ENCODE assay signal across 34 cellular contexts in the genomic region with DNA sequence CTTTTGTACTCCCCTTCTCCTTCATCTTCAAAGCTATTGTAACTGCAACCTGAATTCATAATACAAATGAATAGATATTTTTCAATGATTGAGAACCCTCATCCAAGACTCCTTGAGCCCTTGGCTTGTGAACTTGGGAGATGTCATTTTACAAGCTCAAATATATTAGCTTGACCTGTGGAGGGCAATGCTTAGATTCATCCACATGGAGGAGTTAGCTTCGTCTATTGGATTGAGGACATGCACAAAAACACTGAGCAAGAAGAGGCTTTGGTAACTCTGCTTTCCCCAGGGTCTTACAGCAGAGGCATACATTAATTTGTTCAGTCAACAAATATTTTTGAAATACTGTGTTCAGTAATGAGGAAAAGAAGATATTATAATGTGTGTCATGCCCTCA.
"Had no signal": no experiment of that assay in that cellular context is flagged by ENCODE, and none has a peak within 500 bp of the region (broad histone marks: within the 10 kb centered on the region; RNA-seq: fewer than 3 reads in every experiment).

No MANE protein-coding gene starts in this region.

- H3K27ac Mint-ChIP-seq: activated CD4-positive, alpha-beta memory T cell treated with anti-CD3 and anti-CD28 coated beads, Interleukin-2, amount 10 ng/mL, durations not matched to agents 7 days and 5 days; activated CD8-positive, alpha-beta memory T cell treated with anti-CD3 and anti-CD28 coated beads, Interleukin-2, amount 10 ng/mL, durations not matched to agents 7 days and 5 days; activated naive CD8-positive, alpha-beta T cell treated with anti-CD3 and anti-CD28 coated beads for 36 hours had no signal

- DNase-seq: activated CD4-positive, alpha-beta memory T cell treated with anti-CD3 and anti-CD28 coated beads, Interleukin-2, amount 10 ng/mL, durations not matched to agents 7 days and 5 days; activated CD4-positive, alpha-beta T cell treated with anti-CD3 and anti-CD28 coated beads for 1 hour; activated CD4-positive, alpha-beta T cell treated with anti-CD3 and anti-CD28 coated beads for 48 hours; activated CD4-positive, CD25-positive, alpha-beta regulatory T cell; activated CD8-positive, alpha-beta memory T cell treated with anti-CD3 and anti-CD28 coated beads for 24 hours; activated CD8-positive, alpha-beta memory T cell treated with anti-CD3 and anti-CD28 coated beads, Interleukin-2, amount 10 ng/mL, durations not matched to agents 7 days and 5 days; activated CD8-positive, alpha-beta memory T cell treated with anti-CD3 and anti-CD28 coated beads, Interleukin-2, amount 50 U/mL, for 48 hours; activated effector memory CD4-positive, alpha-beta T cell treated with Interleukin-2 at 50 U/mL for 16 hours; activated naive CD4-positive, alpha-beta T cell treated with anti-CD3 and anti-CD28 coated beads, Interleukin-2, amount 50 U/mL, for 16 hours; activated naive CD8-positive, alpha-beta T cell treated with anti-CD3 and anti-CD28 coated beads for 36 hours; activated T-cell treated with anti-CD3 and anti-CD28 coated beads, Interleukin-2, amount 50 U/mL, for 48 hours; amniotic stem cell; aorta; brain microvascular endothelial cell; central memory CD4-positive, alpha-beta T cell; Kasumi-1; KG1; MM.1S; MV-4-11; NCI-H1092; NCI-H1436 treated with DMSO at 0.1 percent for 48 hours; NCI-H1694 treated with DMSO at 0.1 percent for 48 hours; NCI-H2029; NCI-H510A; NCI-H526; PC-3; Peyer's patch; RPMI8226; SIG-M5; SW 1271; T-helper 1 cell; T-helper 2 cell; T-helper 9 cell; WERI-Rb-1 had no signal

- ATAC-seq: activated CD8-positive, alpha-beta memory T cell treated with anti-CD3 and anti-CD28 coated beads, Interleukin-2, amount 10 ng/mL, durations not matched to agents 7 days and 5 days; PC-3 had no signal

- H3K36me3 ChIP-seq: brain microvascular endothelial cell, Peyer's patch, WERI-Rb-1 had no signal

- H3K36me3 Mint-ChIP-seq: activated CD8-positive, alpha-beta memory T cell treated with anti-CD3 and anti-CD28 coated beads, Interleukin-2, amount 10 ng/mL, durations not matched to agents 7 days and 5 days; activated naive CD8-positive, alpha-beta T cell treated with anti-CD3 and anti-CD28 coated beads for 36 hours had no signal

- H3K27ac ChIP-seq: brain microvascular endothelial cell, Peyer's patch, WERI-Rb-1 had no signal

- H3K9me3 ChIP-seq: Peyer's patch had no signal

- H3K4me1 ChIP-seq: Peyer's patch had no signal

- H3K27me3 ChIP-seq: brain microvascular endothelial cell, Peyer's patch had no signal

- H3K4me3 Mint-ChIP-seq: activated CD4-positive, alpha-beta memory T cell treated with anti-CD3 and anti-CD28 coated beads, Interleukin-2, amount 10 ng/mL, durations not matched to agents 7 days and 5 days; activated CD8-positive, alpha-beta memory T cell treated with anti-CD3 and anti-CD28 coated beads, Interleukin-2, amount 10 ng/mL, durations not matched to agents 7 days and 5 days; activated naive CD8-positive, alpha-beta T cell treated with anti-CD3 and anti-CD28 coated beads for 36 hours had no signal

- H3K4me1 Mint-ChIP-seq: activated CD4-positive, alpha-beta memory T cell treated with anti-CD3 and anti-CD28 coated beads, Interleukin-2, amount 10 ng/mL, durations not matched to agents 7 days and 5 days; activated CD8-positive, alpha-beta memory T cell treated with anti-CD3 and anti-CD28 coated beads, Interleukin-2, amount 10 ng/mL, durations not matched to agents 7 days and 5 days; activated naive CD8-positive, alpha-beta T cell treated with anti-CD3 and anti-CD28 coated beads for 36 hours had no signal

- H3K4me3 ChIP-seq: Peyer's patch had no signal

- H3K9me3 Mint-ChIP-seq: activated CD4-positive, alpha-beta memory T cell treated with anti-CD3 and anti-CD28 coated beads, Interleukin-2, amount 10 ng/mL, durations not matched to agents 7 days and 5 days; activated naive CD8-positive, alpha-beta T cell treated with anti-CD3 and anti-CD28 coated beads for 36 hours had no signal
